14 cellular contexts compared by ENCODE assay signal in the genomic region with DNA sequence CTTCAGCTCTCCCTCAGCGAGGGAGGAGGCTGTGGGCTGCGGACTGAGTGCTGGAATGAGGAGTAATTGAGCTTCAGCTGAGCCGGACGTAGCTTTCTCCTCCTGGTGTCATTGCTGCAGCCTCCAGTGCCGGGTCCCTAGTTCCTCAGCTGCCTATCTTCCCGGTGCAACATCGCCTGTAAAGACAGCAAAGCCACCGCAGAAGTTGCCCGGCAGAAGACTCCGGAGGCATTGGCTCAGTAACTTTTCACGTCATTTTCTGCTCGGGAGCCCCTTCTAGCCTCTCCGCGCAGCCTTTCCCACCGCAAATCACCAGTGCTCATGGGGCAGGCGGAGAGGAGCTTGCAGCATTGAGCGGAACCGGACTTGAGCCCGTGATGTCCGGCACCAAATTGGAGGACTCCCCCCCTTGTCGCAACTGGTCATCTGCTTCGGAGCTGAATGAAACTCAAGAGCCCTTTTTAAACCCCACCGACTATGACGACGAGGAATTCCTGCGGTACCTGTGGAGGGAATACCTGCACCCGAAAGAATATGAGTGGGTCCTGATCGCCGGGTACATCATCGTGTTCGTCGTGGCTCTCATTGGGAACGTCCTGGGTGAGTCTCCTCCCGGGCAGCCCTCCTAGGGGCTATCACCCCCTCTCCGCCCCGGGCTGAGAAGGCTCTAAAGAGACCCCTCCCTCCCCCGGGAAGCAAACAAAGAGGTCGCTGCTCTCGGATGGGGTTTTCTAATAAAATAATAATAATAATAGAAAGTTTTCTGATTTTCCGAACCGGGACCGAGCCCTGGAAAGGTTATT. TPM values are rescaled to one million over a fixed set of nuclear protein-coding genes. Genes with fewer than 3 reads are reported as not detected.
A peak's percentile ranks its signal among the peaks of the same experiment; 100 is the strongest.
DNase-seq lines count a peak whose midpoint lies in the region; ATAC-seq, FAIRE-seq and TF ChIP-seq lines count a peak whose summit lies in the region.
"Had no signal": no experiment of that assay in that cellular context is flagged by ENCODE, and none has a peak within 500 bp of the region (broad histone marks: within the 10 kb centered on the region; RNA-seq: fewer than 3 reads in every experiment).

A gene (plus strand): TSS at position 305 of the 803 bp plus-strand sequence. CDS start 73 bp downstream, at position 378.

- FAIRE-seq in frontal cortex (lab: Jason Lieb, UNC) = no peak
- FAIRE-seq: islet of Langerhans, TTC549 had no signal

- DNase-seq in EL = peak; percentile 8
- no peak for DNase-seq in frontal cortex (ENCODE audit: low spot score in 2 of 2)
- DNase-seq in activated CD4-positive, alpha-beta T cell treated with anti-CD3 and anti-CD28 coated beads, Interleukin-2, amount 50 U/mL, for 4 hours = no peak
- no peak for DNase-seq in midbrain (lab: John Stamatoyannopoulos, UW)
- no peak for DNase-seq in NCI-H2107 (lab: John Stamatoyannopoulos, UW)
- DNase-seq: activated naive CD8-positive, alpha-beta T cell treated with anti-CD3 and anti-CD28 coated beads for 36 hours; BE2C; NCI-H2081 had no signal

- H3K36me3 ChIP-seq in neuron (ENCODE audit: insufficient read depth, low read length) = no peaks in the 10 kb centered on the region
- H3K36me3 ChIP-seq: BE2C, prostate gland had no signal

- ATAC-seq in GM18858 (IDR thresholded peaks at IDR 0.05; ENCODE audit: unreplicated experiment) = no peak

- peaks cover 11% of the 10 kb centered on the region for H3K4me1 ChIP-seq in neuron (ENCODE audit: insufficient read depth, low read length)
- H3K4me1 ChIP-seq: BE2C, prostate gland had no signal

- H3K4me3 ChIP-seq in neuron (ENCODE audit: low read length) = peak within 1 kb of the TSS; percentile 23

- peaks cover 34% of the 10 kb centered on the region for H3K27me3 ChIP-seq in neuron (ENCODE audit: insufficient read depth, low read length)

- no peaks in the 10 kb centered on the region for H3K9me3 ChIP-seq in neuron (ENCODE audit: low read length)
- H3K9me3 ChIP-seq: BE2C, prostate gland had no signal

- H2AFZ ChIP-seq in neuron (ENCODE audit: low read depth, low read length) = no peak within 1 kb of the TSS

TF ChIP-seq in PFSK-1, 5 proteins besides CTCF, POLR2A, EP300 and RAD21:
- TF ChIP-seq FOXP2 (optimal IDR thresholded peaks at IDR 0.05; ENCODE audit: borderline replicate concordance, extremely low read depth, extremely low read length, insufficient read depth) = no peak
- peak; percentile 52; the same call in 1 of the 2 replicates for TF ChIP-seq TAF1 (IDR thresholded peaks at IDR 0.05; ENCODE audit: borderline replicate concordance, insufficient read depth, low read length)
- TF ChIP-seq, protein P1, sequence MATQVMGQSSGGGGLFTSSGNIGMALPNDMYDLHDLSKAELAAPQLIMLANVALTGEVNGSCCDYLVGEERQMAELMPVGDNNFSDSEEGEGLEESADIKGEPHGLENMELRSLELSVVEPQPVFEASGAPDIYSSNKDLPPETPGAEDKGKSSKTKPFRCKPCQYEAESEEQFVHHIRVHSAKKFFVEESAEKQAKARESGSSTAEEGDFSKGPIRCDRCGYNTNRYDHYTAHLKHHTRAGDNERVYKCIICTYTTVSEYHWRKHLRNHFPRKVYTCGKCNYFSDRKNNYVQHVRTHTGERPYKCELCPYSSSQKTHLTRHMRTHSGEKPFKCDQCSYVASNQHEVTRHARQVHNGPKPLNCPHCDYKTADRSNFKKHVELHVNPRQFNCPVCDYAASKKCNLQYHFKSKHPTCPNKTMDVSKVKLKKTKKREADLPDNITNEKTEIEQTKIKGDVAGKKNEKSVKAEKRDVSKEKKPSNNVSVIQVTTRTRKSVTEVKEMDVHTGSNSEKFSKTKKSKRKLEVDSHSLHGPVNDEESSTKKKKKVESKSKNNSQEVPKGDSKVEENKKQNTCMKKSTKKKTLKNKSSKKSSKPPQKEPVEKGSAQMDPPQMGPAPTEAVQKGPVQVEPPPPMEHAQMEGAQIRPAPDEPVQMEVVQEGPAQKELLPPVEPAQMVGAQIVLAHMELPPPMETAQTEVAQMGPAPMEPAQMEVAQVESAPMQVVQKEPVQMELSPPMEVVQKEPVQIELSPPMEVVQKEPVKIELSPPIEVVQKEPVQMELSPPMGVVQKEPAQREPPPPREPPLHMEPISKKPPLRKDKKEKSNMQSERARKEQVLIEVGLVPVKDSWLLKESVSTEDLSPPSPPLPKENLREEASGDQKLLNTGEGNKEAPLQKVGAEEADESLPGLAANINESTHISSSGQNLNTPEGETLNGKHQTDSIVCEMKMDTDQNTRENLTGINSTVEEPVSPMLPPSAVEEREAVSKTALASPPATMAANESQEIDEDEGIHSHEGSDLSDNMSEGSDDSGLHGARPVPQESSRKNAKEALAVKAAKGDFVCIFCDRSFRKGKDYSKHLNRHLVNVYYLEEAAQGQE (IDR thresholded peaks at IDR 0.05; ENCODE audit: insufficient read depth in 1 of 2, low read depth in 2 of 2, low read length in 2 of 2) = no peak
- TF ChIP-seq SIN3A (IDR thresholded peaks at IDR 0.05; ENCODE audit: borderline replicate concordance, insufficient read depth, low read length) = peak; percentile 68; the same call in 1 of the 2 replicates
- no peak for TF ChIP-seq POLR2AphosphoS5 (IDR thresholded peaks at IDR 0.05; ENCODE audit: low read depth, low read length)

RNA-seq across cellular contexts. Expression of the gene that starts here (rescaled TPM):
- polyA plus RNA-seq in PFSK-1 (2012; ENCODE audit: insufficient read length, low read depth) = 1.9 TPM
- 30.6 TPM for total RNA-seq in frontal cortex
- total RNA-seq: activated naive CD8-positive, alpha-beta T cell treated with anti-CD3 and anti-CD28 coated beads for 36 hours; prostate gland had no signal
